ENCODE assay signal across 2 cellular contexts in the genomic region with DNA sequence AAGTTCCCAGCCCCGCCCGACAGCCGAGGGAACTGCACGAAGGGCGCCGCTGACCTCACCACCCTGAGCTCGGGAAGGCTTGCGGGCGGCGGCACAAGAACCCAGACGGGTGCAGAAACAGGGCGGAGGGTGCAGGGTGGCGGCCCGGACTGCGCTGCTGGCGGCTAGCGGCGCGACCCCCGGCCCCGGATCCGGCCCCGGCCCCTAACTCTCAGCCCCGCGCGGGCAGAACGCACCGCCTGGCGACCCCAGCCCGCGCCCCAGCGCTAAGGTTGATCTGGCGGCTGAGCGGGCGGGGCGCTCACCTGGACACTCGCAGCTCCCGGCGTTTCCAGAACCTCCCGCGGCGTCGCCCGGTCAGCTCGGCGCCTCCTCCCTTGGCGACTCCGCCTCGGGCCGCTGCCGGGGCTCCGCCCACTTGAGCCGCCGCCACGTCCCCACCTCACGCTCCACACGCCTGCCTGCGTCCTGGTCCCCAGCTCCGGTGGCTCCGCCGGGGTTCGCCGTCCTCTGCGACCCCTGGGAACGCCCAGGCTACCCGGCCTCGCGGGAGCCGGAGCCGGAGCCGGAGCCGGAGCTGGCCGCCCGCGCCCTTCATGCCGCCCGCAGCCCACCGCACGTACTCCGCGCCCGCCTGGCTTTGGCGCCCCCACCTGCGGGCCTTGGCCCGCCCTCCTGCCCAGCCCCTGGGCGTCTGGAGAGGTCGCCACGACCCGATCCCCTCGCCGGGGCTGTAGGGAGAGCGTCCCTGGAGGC.
TF ChIP-seq lines count a peak whose summit lies in the region.

A gene (minus strand): TSS at position 369 of the 756 bp plus-strand sequence. CDS start 9,227 bp downstream, outside the sequence.

TF ChIP-seq in GM12891, 5 proteins besides CTCF, POLR2A, EP300 and RAD21:
- no peak for TF ChIP-seq TAF1 (IDR thresholded peaks at IDR 0.05; ENCODE audit: low read depth, low read length)
- TF ChIP-seq POLR2AphosphoS5 (IDR thresholded peaks at IDR 0.05; ENCODE audit: low read depth, low read length): no peak
- TF ChIP-seq PAX5 (IDR thresholded peaks at IDR 0.05; ENCODE audit: insufficient read depth, low read length, severe bottlenecking): no peak
- TF ChIP-seq POU2F2 (IDR thresholded peaks at IDR 0.05; ENCODE audit: low read depth, low read length): no peak
- no peak for TF ChIP-seq SPI1 (IDR thresholded peaks at IDR 0.05; ENCODE audit: low read depth, low read length)

TF ChIP-seq in H1, 55 proteins besides CTCF, POLR2A, EP300 and RAD21:
- TF ChIP-seq HDAC6 (IDR thresholded peaks at IDR 0.05; ENCODE audit: low read depth, low read length) (no peak), CBX5 (IDR thresholded peaks at IDR 0.05; ENCODE audit: low read depth, low read length) (no peak), KDM4A (IDR thresholded peaks at IDR 0.05; ENCODE audit: low read depth, low read length, severe bottlenecking) (peak; percentile 92), GABPA (IDR thresholded peaks at IDR 0.05; ENCODE audit: borderline replicate concordance, insufficient read depth, low read length) (no peak), ASH2L (IDR thresholded peaks at IDR 0.05; ENCODE audit: low read length) (peak; percentile 26), PHF8 (conservative IDR thresholded peaks at IDR 0.05; ENCODE audit: low read depth, low read length) (peak; percentile 64), EZH2 (IDR thresholded peaks at IDR 0.05; ENCODE audit: low read depth, low read length, severe bottlenecking) (peak; percentile 37), BACH1 (IDR thresholded peaks at IDR 0.05; ENCODE audit: low read length) (no peak), SIN3A (conservative IDR thresholded peaks at IDR 0.05 in 1 of 2, IDR thresholded peaks at IDR 0.05 in 1 of 2; ENCODE audit: low read depth in 1 of 2, low read length in 2 of 2) (0 out of 4 replicates have a peak, but pooled peaks of 1 of the 2 experiments have one; percentile 19), CREB1 (IDR thresholded peaks at IDR 0.05) (0 out of 2 replicates have a peak, but pooled peaks have one; percentile 7), TAF1 (IDR thresholded peaks at IDR 0.05; ENCODE audit: low read depth, low read length) (peak; percentile 57; the same call in 1 of the 2 replicates), GTF2F1 (IDR thresholded peaks at IDR 0.05; ENCODE audit: borderline replicate concordance, low read depth, low read length) (no peak), ZNF274 (IDR thresholded peaks at IDR 0.05; ENCODE audit: borderline replicate concordance, extremely low read depth, low read length) (no peak), TAF7 (optimal IDR thresholded peaks at IDR 0.05; ENCODE audit: borderline replicate concordance, low read depth, low read length) (no peak), TBP (IDR thresholded peaks at IDR 0.05; ENCODE audit: low read depth, low read length) (peak; percentile 11; the same call in 1 of the 2 replicates), RXRA (IDR thresholded peaks at IDR 0.05; ENCODE audit: insufficient read depth, low read depth, low read length) (no peak)
- TF ChIP-seq, protein P1, sequence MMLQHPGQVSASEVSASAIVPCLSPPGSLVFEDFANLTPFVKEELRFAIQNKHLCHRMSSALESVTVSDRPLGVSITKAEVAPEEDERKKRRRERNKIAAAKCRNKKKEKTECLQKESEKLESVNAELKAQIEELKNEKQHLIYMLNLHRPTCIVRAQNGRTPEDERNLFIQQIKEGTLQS (IDR thresholded peaks at IDR 0.05; ENCODE audit: insufficient read depth, low read depth, low read length): no peak
- TF ChIP-seq, protein P2, sequence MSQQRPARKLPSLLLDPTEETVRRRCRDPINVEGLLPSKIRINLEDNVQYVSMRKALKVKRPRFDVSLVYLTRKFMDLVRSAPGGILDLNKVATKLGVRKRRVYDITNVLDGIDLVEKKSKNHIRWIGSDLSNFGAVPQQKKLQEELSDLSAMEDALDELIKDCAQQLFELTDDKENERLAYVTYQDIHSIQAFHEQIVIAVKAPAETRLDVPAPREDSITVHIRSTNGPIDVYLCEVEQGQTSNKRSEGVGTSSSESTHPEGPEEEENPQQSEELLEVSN (IDR thresholded peaks at IDR 0.05): peak; percentile 29; the same call in 1 of the 2 replicates
- TF ChIP-seq, protein P3, sequence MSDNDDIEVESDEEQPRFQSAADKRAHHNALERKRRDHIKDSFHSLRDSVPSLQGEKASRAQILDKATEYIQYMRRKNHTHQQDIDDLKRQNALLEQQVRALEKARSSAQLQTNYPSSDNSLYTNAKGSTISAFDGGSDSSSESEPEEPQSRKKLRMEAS (IDR thresholded peaks at IDR 0.05): 0 out of 2 replicates have a peak, but pooled peaks have one; percentile 28
TF ChIP-seq in H1: peak in this region for 10.
